12 cellular contexts compared by ENCODE assay signal in the genomic region with DNA sequence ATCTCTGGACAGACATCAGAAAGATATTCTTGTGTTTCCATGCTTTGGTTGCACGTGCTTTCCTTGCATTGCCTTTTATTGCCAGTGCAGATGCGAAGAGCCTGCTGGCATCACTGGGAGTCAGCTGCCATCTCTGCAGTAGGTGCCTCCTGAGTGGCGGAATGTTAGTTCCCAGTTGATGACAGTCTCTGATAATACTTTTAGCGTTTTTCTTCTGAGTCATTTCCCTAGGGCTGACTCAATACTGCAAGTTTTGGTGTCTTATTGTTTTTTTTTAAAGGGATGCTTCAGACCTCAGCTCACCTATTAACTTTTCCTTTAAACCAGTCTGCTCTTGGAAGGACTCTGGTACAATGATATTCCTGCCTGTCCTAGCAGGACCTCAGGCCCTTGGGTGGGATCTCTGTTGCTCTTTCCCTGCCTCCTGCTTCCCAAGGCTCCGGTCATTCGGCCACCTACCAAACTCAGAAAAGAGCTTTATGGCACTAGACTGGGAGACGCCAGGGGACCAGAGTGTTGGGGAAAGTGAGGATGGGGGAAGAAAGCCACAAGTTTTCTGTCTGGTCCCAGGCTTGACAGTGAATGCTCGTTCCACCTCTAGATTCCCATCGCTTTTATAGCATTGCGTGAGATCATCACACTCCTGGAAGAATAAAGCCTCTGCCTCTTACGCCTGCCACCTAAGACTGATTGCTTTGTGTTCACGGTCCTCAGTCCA.
DNase-seq lines count a peak whose midpoint lies in the region; ATAC-seq and TF ChIP-seq lines count a peak whose summit lies in the region.
"Had no signal": no experiment of that assay in that cellular context is flagged by ENCODE, and none has a peak within 500 bp of the region (broad histone marks: within the 10 kb centered on the region; RNA-seq: fewer than 3 reads in every experiment).

No MANE protein-coding gene starts in this region.

- no peak for TF ChIP-seq POLR2A in IMR-90 (IDR thresholded peaks at IDR 0.05; ENCODE audit: low read depth, low read length)
- no peak for TF ChIP-seq POLR2A in esophagus squamous epithelium (IDR thresholded peaks at IDR 0.05)

- H2AK5ac ChIP-seq in IMR-90 (ENCODE audit: low read depth, low read length) (peak overlapping the region; percentile 94), mesenchymal stem cell (ENCODE audit: low read length, severe bottlenecking) (peak overlapping the region; percentile 52)

- peaks cover 20% of the 10 kb centered on the region for H3K9me1 ChIP-seq in IMR-90 (ENCODE audit: insufficient read depth, low read length)

- TF ChIP-seq RAD21 in IMR-90 (IDR thresholded peaks at IDR 0.05; ENCODE audit: low read length): no peak

- peak overlapping the region; percentile 61 to 73 for H4K8ac ChIP-seq in IMR-90 (ENCODE audit: low read depth in 2 of 2, low read length in 2 of 2)
- H4K8ac ChIP-seq in mesenchymal stem cell (ENCODE audit: low read length): no peak overlapping the region

- CTCF ChIA-PET in IMR-90 (lab: Yijun Ruan, JAX) (interaction anchor here (0.8 kb wide), 1 partner anchor 49 kb away, joined by 3 read pairs; no protein-coding TSS in a partner anchor), mammary epithelial cell (lab: Charles Lee; ENCODE audit: low non-redundant PET) (interaction anchor here (0.6 kb wide), 1 partner anchor 26 kb away, joined by 4 read pairs; no protein-coding TSS in a partner anchor)

- in situ Hi-C loops in IMR-90 (cut with MboI; ENCODE audit: low sequenced_read_pairs): no loop called here
- in situ Hi-C loops in mammary epithelial cell (cut with MboI; ENCODE audit: low sequenced_read_pairs in 2 of 2): no loop called here

- H3K27me3 ChIP-seq in IMR-90 (ENCODE audit: control insufficient read depth, insufficient read depth, low read length) (no peaks in the 10 kb centered on the region), mammary epithelial cell (ENCODE audit: insufficient read depth, low read length) (no peaks in the 10 kb centered on the region), mesenchymal stem cell (ENCODE audit: control insufficient read depth in 1 of 2, insufficient read depth in 1 of 2, low read length in 2 of 2) (peaks cover 0 to 2% of the 10 kb centered on the region in 2 experiments), esophagus squamous epithelium (no peaks in the 10 kb centered on the region)

- peak overlapping the region; percentile 80 for H4K5ac ChIP-seq in IMR-90 (ENCODE audit: low read depth, low read length)

- peak overlapping the region; percentile 34; the same call in 1 of the 2 replicates for H3K56ac ChIP-seq in IMR-90 (ENCODE audit: extremely low read depth, insufficient read depth, low read length)

- H3K9me3 ChIP-seq in IMR-90 (ENCODE audit: control insufficient read depth, insufficient read depth, low read length) (no peaks in the 10 kb centered on the region), mammary epithelial cell (replicated peaks; ENCODE audit: insufficient read depth, low read length) (no peaks in the 10 kb centered on the region), mesenchymal stem cell (ENCODE audit: control insufficient read depth, low read length) (no peaks in the 10 kb centered on the region), esophagus squamous epithelium (no peaks in the 10 kb centered on the region)
- H3K9me3 ChIP-seq: mucosa of descending colon had no signal

- ATAC-seq in IMR-90 (ENCODE audit: low read depth): peak; percentile 87
- ATAC-seq: mucosa of descending colon had no signal

- peak overlapping the region; percentile 93 for H3K14ac ChIP-seq in IMR-90 (replicated peaks; ENCODE audit: low read depth, low read length)
- H3K14ac ChIP-seq in mesenchymal stem cell (ENCODE audit: low read length in 2 of 2): no peak overlapping the region

- H4K91ac ChIP-seq in IMR-90 (ENCODE audit: insufficient read depth, low read depth, low read length) (peak overlapping the region; percentile 92), mesenchymal stem cell (ENCODE audit: low read length) (no peak overlapping the region)

- dilution Hi-C loops in IMR-90 (cut with HindIII; ENCODE audit: low sequenced_read_pairs, unreplicated experiment) (no loop called here), mammary epithelial cell (cut with HindIII; ENCODE audit: low sequenced_read_pairs) (no loop called here)

- no peaks in the 10 kb centered on the region for H3K79me2 ChIP-seq in mammary epithelial cell (ENCODE audit: insufficient read depth, low read length)

- H3K4ac ChIP-seq in IMR-90 (ENCODE audit: low read depth, low read length) (peak overlapping the region; percentile 94), mesenchymal stem cell (ENCODE audit: low read depth in 1 of 2, low read length in 2 of 2) (no peak overlapping the region)

- peak overlapping the region; percentile 38 for H3K18ac ChIP-seq in IMR-90 (ENCODE audit: low read depth, low read length)
- peak overlapping the region in 1 of 2 experiments; percentile 14 for H3K18ac ChIP-seq in mesenchymal stem cell (ENCODE audit: low read depth in 1 of 2, low read length in 2 of 2)

- H2AFZ ChIP-seq in IMR-90 (replicated peaks; ENCODE audit: low read length, poor library complexity) (peak overlapping the region; percentile 46), mammary epithelial cell (ENCODE audit: low read depth, low read length) (peak overlapping the region; percentile 38), mesenchymal stem cell (ENCODE audit: low read depth, low read length) (no peak overlapping the region)

- peak overlapping the region; percentile 47 for H2AK9ac ChIP-seq in IMR-90 (replicated peaks; ENCODE audit: low read depth, low read length, poor library complexity)

- peak overlapping the region; percentile 13; the same call in 1 of the 2 replicates for H3K27ac ChIP-seq in IMR-90 (ENCODE audit: insufficient read depth, low read length)
- peak overlapping the region; percentile 28 for H3K27ac ChIP-seq in mammary epithelial cell (ENCODE audit: insufficient read depth, low read depth, low read length)
- peak overlapping the region; percentile 80 for H3K27ac ChIP-seq in mesenchymal stem cell (ENCODE audit: low read length, poor library complexity, severe bottlenecking)
- H3K27ac ChIP-seq in esophagus squamous epithelium: no peak overlapping the region
- H3K27ac ChIP-seq: skin epidermis had no signal

- H3K9ac ChIP-seq in IMR-90 (ENCODE audit: low read depth, low read length) (no peak overlapping the region), mammary epithelial cell (ENCODE audit: insufficient read depth, low read length) (no peak overlapping the region), mesenchymal stem cell (ENCODE audit: low read length) (no peak overlapping the region)

- WGBS in IMR-90 (ENCODE audit: extremely low coverage in 2 of 2, insufficient read length in 1 of 2), 2 experiments: 100% methylated on average over 3 of the region's 12 CpGs; no CpG with 5 or more reads in 1 of the 2 experiments
- 80% methylated on average over 11 of the region's 12 CpGs for WGBS in mammary epithelial cell (ENCODE audit: low coverage, missing lambda C conversion rate)
- WGBS in mesenchymal stem cell: 80% methylated on average over 11 of the region's 12 CpGs
- 73 to 74% methylated on average over 9 of the region's 12 CpGs for WGBS in esophagus squamous epithelium, 2 donors

- DNase-seq in Daoy (ENCODE audit: low read depth) (peak; percentile 79), IMR-90 (peak; percentile 81), mammary epithelial cell (peak; percentile 85), mesenchymal stem cell (peak; percentile 57), NCI-H1048 (lab: John Stamatoyannopoulos, UW) (no peak), NCI-H146 treated with DMSO at 0.1 percent for 48 hours (lab: John Stamatoyannopoulos, UW; ENCODE audit: unreplicated experiment) (no peak), posterior vena cava (ENCODE audit: low spot score) (no peak), esophagus squamous epithelium (lab: John Stamatoyannopoulos, UW) (no peak)
- DNase-seq: hippocampal formation, mucosa of descending colon, NCI-H748 treated with DMSO at 0.1 percent for 48 hours had no signal

- BruUV-seq in IMR-90 (replicated peaks; lab: Mats Ljungman, UMichigan) (no TSS peak), mammary epithelial cell (replicated peaks; lab: Mats Ljungman, UMichigan) (no TSS peak)

- POLR2A ChIA-PET in IMR-90 (lab: Charles Lee; ENCODE audit: unreplicated experiment): no interaction called here

- H3K36me3 ChIP-seq in IMR-90 (ENCODE audit: control insufficient read depth, insufficient read depth, low read length): no peaks in the 10 kb centered on the region
- H3K36me3 ChIP-seq in mammary epithelial cell (ENCODE audit: insufficient read depth, low read length): no peaks in the 10 kb centered on the region
- H3K36me3 ChIP-seq in mesenchymal stem cell (ENCODE audit: control insufficient read depth in 1 of 2, insufficient read depth in 2 of 2, low read depth in 1 of 2, low read length in 2 of 2): no peaks in the 10 kb centered on the region
- H3K36me3 ChIP-seq in esophagus squamous epithelium: no peaks in the 10 kb centered on the region

- intact Hi-C loops in IMR-90 (cut with micrococcal nuclease): no loop called here
- intact Hi-C loops in mammary epithelial cell (cut with micrococcal nuclease): no loop called here
- intact Hi-C loops in posterior vena cava (cut with DNase I): no loop called here
- intact Hi-C loops in esophagus squamous epithelium (cut with DNase I): no loop called here

- H4K20me1 ChIP-seq in IMR-90 (ENCODE audit: insufficient read depth, low read length): no peaks in the 10 kb centered on the region
- H4K20me1 ChIP-seq in mammary epithelial cell (ENCODE audit: insufficient read depth, low read length): no peaks in the 10 kb centered on the region

- H2BK15ac ChIP-seq in IMR-90 (ENCODE audit: low read depth, low read length): peak overlapping the region; percentile 62; the same call in 2 of the 3 replicates
- no peak overlapping the region for H2BK15ac ChIP-seq in mesenchymal stem cell (ENCODE audit: low read depth, poor library complexity, severe bottlenecking)

- peak overlapping the region; percentile 76 for H2BK5ac ChIP-seq in IMR-90 (ENCODE audit: low read depth, low read length, poor library complexity, severe bottlenecking)
- H2BK5ac ChIP-seq in mesenchymal stem cell (ENCODE audit: low read depth, low read length, poor library complexity, severe bottlenecking): peak overlapping the region; percentile 3

- H3K79me1 ChIP-seq in IMR-90 (ENCODE audit: low read depth in 1 of 2, low read length in 2 of 2) (no peaks in the 10 kb centered on the region), mesenchymal stem cell (replicated peaks; ENCODE audit: low read length, poor library complexity, severe bottlenecking) (no peaks in the 10 kb centered on the region)

- H3K4me1 ChIP-seq in IMR-90 (ENCODE audit: control insufficient read depth, insufficient read depth, low read length) (peaks cover 4% of the 10 kb centered on the region), mammary epithelial cell (ENCODE audit: insufficient read depth, low read length) (peaks cover 14% of the 10 kb centered on the region), mesenchymal stem cell (ENCODE audit: control insufficient read depth, insufficient read depth, low read depth, low read length) (peaks cover 9% of the 10 kb centered on the region), esophagus squamous epithelium (no peaks in the 10 kb centered on the region)

- H2BK12ac ChIP-seq in mesenchymal stem cell (ENCODE audit: low read length in 2 of 2): peak overlapping the region; percentile 28 to 56

- H3K4me2 ChIP-seq in IMR-90 (ENCODE audit: low read depth, low read length): no peak overlapping the region
- no peak overlapping the region for H3K4me2 ChIP-seq in mammary epithelial cell (ENCODE audit: insufficient read depth, low read depth, low read length)
- H3K4me2 ChIP-seq in mesenchymal stem cell (ENCODE audit: low read length, poor library complexity, severe bottlenecking): peak overlapping the region; percentile 41

- peak overlapping the region; percentile 98 for H2BK120ac ChIP-seq in IMR-90 (ENCODE audit: low read depth, low read length)
- peak overlapping the region; percentile 6 for H2BK120ac ChIP-seq in mesenchymal stem cell (ENCODE audit: low read depth, low read length)

- TF ChIP-seq CTCF in IMR-90 (conservative IDR thresholded peaks at IDR 0.05; ENCODE audit: low read depth, low read length) (no peak), mammary epithelial cell (conservative IDR thresholded peaks at IDR 0.05 in 1 of 2, IDR thresholded peaks at IDR 0.05 in 1 of 2; ENCODE audit: extremely low read depth in 1 of 2, insufficient read depth in 1 of 2, low read depth in 1 of 2, low read length in 2 of 2) (no peak), esophagus squamous epithelium (IDR thresholded peaks at IDR 0.05) (no peak)

- H3K23ac ChIP-seq in IMR-90 (ENCODE audit: low read depth, low read length): peak overlapping the region; percentile 82; the same call in 1 of the 2 replicates
- no peak overlapping the region for H3K23ac ChIP-seq in mesenchymal stem cell (ENCODE audit: low read length in 2 of 2)

- no peak overlapping the region for H3K4me3 ChIP-seq in IMR-90 (ENCODE audit: insufficient read depth, low read depth, low read length)
- H3K4me3 ChIP-seq in mammary epithelial cell (replicated peaks in 1 of 3; ENCODE audit: insufficient read depth in 1 of 3, low read depth in 2 of 3, low read length in 3 of 3): no peak overlapping the region
- H3K4me3 ChIP-seq in mesenchymal stem cell (ENCODE audit: insufficient read depth in 1 of 2, low read depth in 1 of 2, low read length in 2 of 2): no peak overlapping the region
- no peak overlapping the region for H3K4me3 ChIP-seq in esophagus squamous epithelium
- H3K4me3 ChIP-seq: mucosa of descending colon, skin epidermis had no signal

- peak overlapping the region; percentile 99 for H2BK20ac ChIP-seq in IMR-90 (ENCODE audit: low read depth, low read length)

Comparison
In these comparisons a context has a peak if more than half of its experiments do, and no peak if none do; other contexts are left out.
1. DNase-seq: peak in Daoy (single experiment), IMR-90 (single experiment), mammary epithelial cell (single experiment) and mesenchymal stem cell (single experiment); none in NCI-H1048 (single experiment), NCI-H146 treated with DMSO at 0.1 percent for 48 hours (single experiment), posterior vena cava (single experiment) and esophagus squamous epithelium (single experiment).
2. H3K27ac ChIP-seq: peak in IMR-90 (single experiment), mammary epithelial cell (single experiment) and mesenchymal stem cell (single experiment); none in esophagus squamous epithelium (0 of 4).